Comparison of ENCODE assay signal across 16 cellular contexts in the genomic region with DNA sequence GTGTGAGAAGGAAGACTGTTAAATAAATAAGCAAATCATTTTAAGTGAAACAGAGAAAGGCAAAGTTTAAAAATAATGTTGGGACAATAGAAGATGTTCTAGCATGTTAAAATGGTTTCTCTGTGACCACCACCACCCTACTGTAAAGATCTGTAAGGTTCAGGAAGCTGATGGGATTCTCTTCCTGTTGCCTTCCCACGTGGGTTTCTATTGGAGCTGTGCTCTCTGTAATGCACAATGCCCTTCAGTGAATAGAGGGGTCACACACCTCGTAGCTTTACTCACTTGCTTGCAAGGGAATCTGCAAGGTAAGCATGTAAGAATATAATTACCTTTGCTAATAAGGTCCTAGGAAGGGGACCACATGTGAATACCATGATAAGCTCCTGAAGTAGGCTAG.
"Had no signal": no experiment of that assay in that cellular context is flagged by ENCODE, and none has a peak within 500 bp of the region (broad histone marks: within the 10 kb centered on the region; RNA-seq: fewer than 3 reads in every experiment).

No MANE protein-coding gene starts in this region.

- H3K27ac Mint-ChIP-seq: endodermal cell, nephron progenitor cell had no signal

- ATAC-seq: left cardiac atrium; left ventricle myocardium superior; naive thymus-derived CD4-positive, alpha-beta T cell had no signal

- H3K79me2 ChIP-seq: hepatocyte had no signal

- H3K4me3 Mint-ChIP-seq: endodermal cell; naive thymus-derived CD4-positive, alpha-beta T cell; nephron progenitor cell had no signal

- DNase-seq: effector CD4-positive, alpha-beta T cell; endodermal cell; foreskin melanocyte; head of caudate nucleus; kidney; left cardiac atrium; left ventricle myocardium superior; naive thymus-derived CD4-positive, alpha-beta T cell; nephron progenitor cell; posterior cingulate gyrus; small intestine; stimulated activated CD4-positive, alpha-beta T cell treated with anti-CD3 and anti-CD28 coated beads, Interleukin-12 subunit alpha, Interleukin-12 subunit beta, amount 100 ng/mL, for 4 hours; stimulated activated naive CD4-positive, alpha-beta T cell treated with Interleukin-2 at 50 U/mL for 16 hours; trophoblast cell had no signal

- H3K27ac ChIP-seq: coronary artery, hepatocyte had no signal

- H3K4me3 ChIP-seq: coronary artery, hepatocyte had no signal

- H2AFZ ChIP-seq: hepatocyte had no signal

- H3K4me2 ChIP-seq: hepatocyte had no signal

- H3K27me3 Mint-ChIP-seq: naive thymus-derived CD4-positive, alpha-beta T cell had no signal

- H3K27me3 ChIP-seq: hepatocyte had no signal

- H3K4me1 Mint-ChIP-seq: nephron progenitor cell had no signal

- FAIRE-seq: kidney, small intestine had no signal
